ENCODE assay signal across 10 cellular contexts in genomic region chr11:117313828-117314768, GRCh38. TPM values are rescaled to one million over a fixed set of nuclear protein-coding genes. Genes with fewer than 3 reads are reported as not detected.
DNase-seq lines count a peak whose midpoint lies in the region; ATAC-seq and TF ChIP-seq lines count a peak whose summit lies in the region.
"Had no signal": no experiment of that assay in that cellular context is flagged by ENCODE, and none has a peak within 500 bp of the region (broad histone marks: within the 10 kb centered on the region; RNA-seq: fewer than 3 reads in every experiment).

No MANE protein-coding gene starts in this region.

- H3K4me3 Mint-ChIP-seq in T-helper 2 cell treated with Interferon-gamma antibody and Interleukin-4, amounts not matched to agents 5 μg/mL and 100 μg/mL, for 36 hours = peak overlapping the region; percentile 14
- H3K4me3 Mint-ChIP-seq in WTC11 = peak overlapping the region; percentile 65

- no peaks in the 10 kb centered on the region for H3K9me3 Mint-ChIP-seq in T-helper 2 cell treated with Interferon-gamma antibody and Interleukin-4, amounts not matched to agents 5 μg/mL and 100 μg/mL, for 36 hours
- no peaks in the 10 kb centered on the region for H3K9me3 Mint-ChIP-seq in WTC11

- peak overlapping the region; percentile 77 for H3K4me3 ChIP-seq in fibroblast of pulmonary artery (replicated peaks; ENCODE audit: low read depth, low read length)
- H3K4me3 ChIP-seq in skeletal muscle cell (ENCODE audit: low read depth, low read length) = peak overlapping the region; percentile 83
- H3K4me3 ChIP-seq in upper lobe of right lung = no peak overlapping the region

- no peak for TF ChIP-seq CTCF in WTC11 (IDR thresholded peaks at IDR 0.05)
- no peak for TF ChIP-seq CTCF in fibroblast of pulmonary artery (IDR thresholded peaks at IDR 0.05; ENCODE audit: low read length, missing control alignments)
- no peak for TF ChIP-seq CTCF in upper lobe of right lung (IDR thresholded peaks at IDR 0.05)

- H3K27ac Mint-ChIP-seq in T-helper 2 cell treated with Interferon-gamma antibody and Interleukin-4, amounts not matched to agents 5 μg/mL and 100 μg/mL, for 36 hours = no peak overlapping the region
- H3K27ac Mint-ChIP-seq in WTC11 = no peak overlapping the region

- intact Hi-C loops in upper lobe of right lung (cut with DNase I) = no loop called here

- no peak overlapping the region for H3K27ac ChIP-seq in upper lobe of right lung

- H3K4me1 Mint-ChIP-seq in T-helper 2 cell treated with Interferon-gamma antibody and Interleukin-4, amounts not matched to agents 5 μg/mL and 100 μg/mL, for 36 hours (ENCODE audit: low read depth) = peaks cover 3% of the 10 kb centered on the region
- H3K4me1 Mint-ChIP-seq in WTC11 = peaks cover 17% of the 10 kb centered on the region

- H3K4me1 ChIP-seq in upper lobe of right lung = peaks cover 24% of the 10 kb centered on the region

- CTCF ChIA-PET in WTC11 (lab: Charles Lee) = interaction anchor here (2.3 kb wide), 1 partner anchor 14 kb away, joined by 14 read pairs; the partner anchor contains the start of gene CEP164

- no peak for DNase-seq in T-helper 2 cell treated with Interferon-gamma antibody and Interleukin-4, amounts not matched to agents 5 μg/mL and 100 μg/mL, for 36 hours (ENCODE audit: low spot score)
- no peak for DNase-seq in T-helper 2 cell
- DNase-seq in WTC11 (ENCODE audit: low spot score) = no peak
- no peak for DNase-seq in fibroblast of pulmonary artery (ENCODE audit: low read depth)
- DNase-seq in skeletal muscle cell (ENCODE audit: low read depth) = no peak
- no peak for DNase-seq in superior temporal gyrus (ENCODE audit: extremely low spot score)
- no peak for DNase-seq in stimulated activated CD4-positive, alpha-beta T cell treated with anti-CD3 and anti-CD28 coated beads, Interleukin-1b, Interleukin-23, amount 100 ng/mL, for 48 hours
- DNase-seq in upper lobe of right lung = no peak
- DNase-seq: NCI-H510A had no signal

- H3K27me3 Mint-ChIP-seq in T-helper 2 cell treated with Interferon-gamma antibody and Interleukin-4, amounts not matched to agents 5 μg/mL and 100 μg/mL, for 36 hours (ENCODE audit: low read depth) = peaks cover 58% of the 10 kb centered on the region
- peaks cover 2% of the 10 kb centered on the region for H3K27me3 Mint-ChIP-seq in WTC11 (ENCODE audit: low read depth)

- H3K36me3 Mint-ChIP-seq in T-helper 2 cell treated with Interferon-gamma antibody and Interleukin-4, amounts not matched to agents 5 μg/mL and 100 μg/mL, for 36 hours (ENCODE audit: low read depth) = no peaks in the 10 kb centered on the region
- H3K36me3 Mint-ChIP-seq in WTC11 = no peaks in the 10 kb centered on the region

- no peaks in the 10 kb centered on the region for H3K36me3 ChIP-seq in upper lobe of right lung
- H3K36me3 ChIP-seq: adrenal gland had no signal

- no peak for ATAC-seq in WTC11
- ATAC-seq in upper lobe of right lung = no peak

- H3K27me3 ChIP-seq in upper lobe of right lung = no peaks in the 10 kb centered on the region
- H3K27me3 ChIP-seq: adrenal gland had no signal

- POLR2A ChIA-PET in WTC11 (lab: Charles Lee) = no interaction called here

- H3K9me3 ChIP-seq in upper lobe of right lung = no peaks in the 10 kb centered on the region
- H3K9me3 ChIP-seq: adrenal gland had no signal

TF ChIP-seq in WTC11, 78 proteins besides CTCF, POLR2A, EP300 and RAD21:
- TF ChIP-seq, protein P1, sequence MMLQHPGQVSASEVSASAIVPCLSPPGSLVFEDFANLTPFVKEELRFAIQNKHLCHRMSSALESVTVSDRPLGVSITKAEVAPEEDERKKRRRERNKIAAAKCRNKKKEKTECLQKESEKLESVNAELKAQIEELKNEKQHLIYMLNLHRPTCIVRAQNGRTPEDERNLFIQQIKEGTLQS (CRISPR knock-in tag; conservative IDR thresholded peaks at IDR 0.05) = no peak
- TF ChIP-seq HMGA2 (CRISPR knock-in tag; IDR thresholded peaks at IDR 0.05) (no peak), NFE2L1 (CRISPR knock-in tag; IDR thresholded peaks at IDR 0.05) (no peak), STAT6 (CRISPR knock-in tag; conservative IDR thresholded peaks at IDR 0.05; ENCODE audit: low read depth) (no peak), RELA (CRISPR knock-in tag; IDR thresholded peaks at IDR 0.05; ENCODE audit: borderline replicate concordance) (no peak), ZNF232 (CRISPR knock-in tag; IDR thresholded peaks at IDR 0.05) (no peak), ETV6 (CRISPR knock-in tag; IDR thresholded peaks at IDR 0.05) (no peak), HMGXB4 (CRISPR knock-in tag; IDR thresholded peaks at IDR 0.05) (no peak), USF2 (CRISPR knock-in tag; IDR thresholded peaks at IDR 0.05) (no peak)
- TF ChIP-seq, protein P2, sequence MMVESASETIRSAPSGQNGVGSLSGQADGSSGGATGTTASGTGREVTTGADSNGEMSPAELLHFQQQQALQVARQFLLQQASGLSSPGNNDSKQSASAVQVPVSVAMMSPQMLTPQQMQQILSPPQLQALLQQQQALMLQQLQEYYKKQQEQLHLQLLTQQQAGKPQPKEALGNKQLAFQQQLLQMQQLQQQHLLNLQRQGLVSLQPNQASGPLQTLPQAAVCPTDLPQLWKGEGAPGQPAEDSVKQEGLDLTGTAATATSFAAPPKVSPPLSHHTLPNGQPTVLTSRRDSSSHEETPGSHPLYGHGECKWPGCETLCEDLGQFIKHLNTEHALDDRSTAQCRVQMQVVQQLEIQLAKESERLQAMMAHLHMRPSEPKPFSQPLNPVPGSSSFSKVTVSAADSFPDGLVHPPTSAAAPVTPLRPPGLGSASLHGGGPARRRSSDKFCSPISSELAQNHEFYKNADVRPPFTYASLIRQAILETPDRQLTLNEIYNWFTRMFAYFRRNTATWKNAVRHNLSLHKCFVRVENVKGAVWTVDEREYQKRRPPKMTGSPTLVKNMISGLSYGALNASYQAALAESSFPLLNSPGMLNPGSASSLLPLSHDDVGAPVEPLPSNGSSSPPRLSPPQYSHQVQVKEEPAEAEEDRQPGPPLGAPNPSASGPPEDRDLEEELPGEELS (CRISPR knock-in tag; IDR thresholded peaks at IDR 0.05) = no peak

RNA-seq across cellular contexts. Expression of gene BACE1, which starts 2.0 kb away (rescaled TPM):
- 8.5 to 9.2 TPM (median 8.7 TPM) in 3 replicates for total RNA-seq in WTC11 (2021)
- total RNA-seq in upper lobe of right lung = 28.9 TPM

RNA-seq across cellular contexts. Expression of gene CEP164, which starts 13.6 kb away (rescaled TPM):
- total RNA-seq in WTC11 (2021) = 21.0 to 23.5 TPM (median 21.8 TPM) in 3 replicates
- 25.2 TPM for total RNA-seq in upper lobe of right lung

RNA-seq across cellular contexts. Expression of gene BACE1-AS, which starts 23.0 kb away (rescaled TPM):
- 12.2 to 15.7 TPM (median 13.8 TPM) in 3 replicates for total RNA-seq in WTC11 (2021)
- total RNA-seq in upper lobe of right lung = 8.2 TPM
